Comparison of ENCODE assay signal across 11 cellular contexts in the genomic region with DNA sequence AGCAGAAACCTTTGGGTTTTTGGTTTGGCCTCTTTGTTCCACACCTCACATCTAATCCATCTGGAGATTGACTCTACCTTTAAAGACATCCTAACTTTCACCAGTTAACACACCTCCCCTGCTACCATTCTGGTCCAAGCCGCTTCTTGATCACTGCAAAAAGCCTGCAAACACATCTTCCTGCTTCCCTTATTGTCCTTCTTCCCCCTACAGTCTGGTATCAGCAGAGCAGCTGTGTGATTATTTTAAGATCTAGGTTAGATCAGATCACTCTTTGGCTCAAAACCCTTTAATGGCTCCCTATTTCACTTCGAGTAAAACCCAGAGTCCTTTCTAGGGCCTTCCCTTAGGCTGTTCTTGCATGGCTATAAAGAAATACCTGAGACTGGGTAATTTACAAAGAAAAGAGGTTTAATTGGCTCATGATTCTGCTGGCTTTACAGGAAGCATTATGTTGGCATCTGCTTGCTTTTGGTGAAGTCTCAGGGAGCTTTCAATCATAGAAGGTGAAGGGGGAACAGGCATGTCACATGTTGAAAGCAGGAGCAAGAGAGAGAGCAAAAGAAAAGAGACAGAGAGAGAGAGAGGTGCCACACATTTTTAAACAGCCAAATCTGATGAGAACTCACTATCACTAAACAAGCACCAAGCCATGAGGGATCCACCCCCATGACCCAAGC. TPM values are rescaled to one million over a fixed set of nuclear protein-coding genes. Genes with fewer than 3 reads are reported as not detected.
DNase-seq lines count a peak whose midpoint lies in the region; ATAC-seq and TF ChIP-seq lines count a peak whose summit lies in the region.
"Had no signal": no experiment of that assay in that cellular context is flagged by ENCODE, and none has a peak within 500 bp of the region (broad histone marks: within the 10 kb centered on the region; RNA-seq: fewer than 3 reads in every experiment).

No MANE protein-coding gene starts in this region.

- H3K4me3 ChIP-seq in ACC112 (ENCODE audit: low read depth, low read length) (peak overlapping the region; percentile 96), BE2C (ENCODE audit: low read depth, low read length) (no peak overlapping the region)

- no peak overlapping the region for H3K27ac ChIP-seq in ACC112 (ENCODE audit: low read depth, low read length)
- H3K27ac ChIP-seq: heart left ventricle had no signal

- ATAC-seq in HG02884 (IDR thresholded peaks at IDR 0.05; ENCODE audit: unreplicated experiment): no peak
- ATAC-seq: heart left ventricle had no signal

- H2AFZ ChIP-seq in ACC112 (ENCODE audit: low read length, unreplicated experiment): no peak overlapping the region

- H3K79me2 ChIP-seq in ACC112 (ENCODE audit: control insufficient read depth, insufficient read depth, low read length, unreplicated experiment): peaks cover 34% of the 10 kb centered on the region

- H3K9me3 ChIP-seq in BE2C: no peaks in the 10 kb centered on the region

- H3K36me3 ChIP-seq in ACC112 (ENCODE audit: insufficient read depth, low read length) (no peaks in the 10 kb centered on the region), BE2C (no peaks in the 10 kb centered on the region; the same call in 1 of the 2 replicates)
- H3K36me3 ChIP-seq: heart left ventricle had no signal

- H3K27me3 ChIP-seq in ACC112 (ENCODE audit: insufficient read depth, low read length) (no peaks in the 10 kb centered on the region), BE2C (no peaks in the 10 kb centered on the region)
- H3K27me3 ChIP-seq: heart left ventricle had no signal

- H3K4me1 ChIP-seq in ACC112 (ENCODE audit: control insufficient read depth, insufficient read depth, low read length, unreplicated experiment): peaks cover 15% of the 10 kb centered on the region
- H3K4me1 ChIP-seq in BE2C: no peaks in the 10 kb centered on the region

- DNase-seq in ELR (ENCODE audit: low read depth) (peak; percentile 16), OCI-M1 (lab: John Stamatoyannopoulos, UW) (peak; percentile 38), germinal center (ENCODE audit: low spot score) (peak; percentile 16), BE2C (no peak), AG08396 (ENCODE audit: low spot score) (no peak)
- DNase-seq in activated CD4-positive, CD25-positive, alpha-beta regulatory T cell (lab: John Stamatoyannopoulos, UW): no peak
- DNase-seq: heart left ventricle; NCI-H69; stimulated activated CD8-positive, alpha-beta memory T cell treated with anti-CD3 and anti-CD28 coated beads, Interleukin-4, amount 100 ng/mL, for 48 hours had no signal

- no peak for TF ChIP-seq CTCF in BE2C (IDR thresholded peaks at IDR 0.05; ENCODE audit: low read depth, low read length)

RNA-seq across cellular contexts. Expression of a gene that starts 1.5 kb away (rescaled TPM):
- 22.8 TPM for polyA plus RNA-seq in BE2C (2012; ENCODE audit: insufficient read depth, insufficient read length, low read depth)

Comparison
In these comparisons a context has a peak if more than half of its experiments do, and no peak if none do; other contexts are left out.
1. DNase-seq: peak in ELR (single experiment), OCI-M1 (single experiment) and germinal center (single experiment); none in BE2C (single experiment), AG08396 (single experiment) and activated CD4-positive, CD25-positive, alpha-beta regulatory T cell (0 of 4).